ENCODE assay signal across 10 cellular contexts in the genomic region with DNA sequence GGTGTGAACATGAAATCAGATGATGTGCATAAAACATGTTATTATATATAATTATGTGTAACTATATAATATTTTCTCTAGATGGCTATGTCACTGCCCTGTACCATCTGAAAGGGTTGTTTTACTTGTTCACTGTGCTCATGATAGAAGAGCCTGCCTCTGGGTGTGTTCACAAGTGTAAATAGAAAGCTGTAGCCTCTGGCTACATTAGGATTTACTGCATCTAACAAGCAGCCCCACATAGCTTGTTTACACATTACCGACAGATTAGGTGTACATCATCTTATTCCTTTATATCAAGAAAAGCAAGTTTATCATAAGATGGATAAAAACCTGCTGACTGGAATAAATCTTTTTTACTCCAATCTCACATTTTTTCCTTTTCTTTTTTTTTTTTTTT. TPM values are rescaled to one million over a fixed set of nuclear protein-coding genes. Genes with fewer than 3 reads are reported as not detected.
DNase-seq lines count a peak whose midpoint lies in the region; ATAC-seq and TF ChIP-seq lines count a peak whose summit lies in the region.
"Had no signal": no experiment of that assay in that cellular context is flagged by ENCODE, and none has a peak within 500 bp of the region (broad histone marks: within the 10 kb centered on the region; RNA-seq: fewer than 3 reads in every experiment).

No MANE protein-coding gene starts in this region.

- H3K4me1 Mint-ChIP-seq in Calu3 (ENCODE audit: low read depth, unreplicated experiment): peaks cover 34% of the 10 kb centered on the region
- H3K4me1 Mint-ChIP-seq in glutamatergic neuron (ENCODE audit: low read depth, unreplicated experiment): peaks cover 26% of the 10 kb centered on the region
- H3K4me1 Mint-ChIP-seq in stimulated activated effector memory CD8-positive, alpha-beta T cell treated with anti-CD3 and anti-CD28 coated beads, Interleukin-12 subunit alpha, Interleukin-12 subunit beta, amount 100 ng/mL, for 72 hours: peaks cover 30% of the 10 kb centered on the region
- peaks cover 12% of the 10 kb centered on the region for H3K4me1 Mint-ChIP-seq in Caco-2 (ENCODE audit: low read depth, unreplicated experiment)

- H3K27me3 ChIP-seq in Caco-2 (replicated peaks; ENCODE audit: control insufficient read depth, insufficient read depth, low read length): no peaks in the 10 kb centered on the region

- H3K27me3 Mint-ChIP-seq in Calu3 (ENCODE audit: unreplicated experiment) (no peaks in the 10 kb centered on the region), glutamatergic neuron (ENCODE audit: unreplicated experiment) (peaks cover 4% of the 10 kb centered on the region), Caco-2 (ENCODE audit: insufficient read depth, unreplicated experiment) (no peaks in the 10 kb centered on the region)

- no peaks in the 10 kb centered on the region for H3K36me3 ChIP-seq in Caco-2 (ENCODE audit: control insufficient read depth, insufficient read depth, low read length)
- H3K36me3 ChIP-seq: HAP-1 had no signal

- no peak for TF ChIP-seq CTCF in Calu3 (IDR thresholded peaks at IDR 0.05; ENCODE audit: unreplicated experiment)
- TF ChIP-seq CTCF in glutamatergic neuron (IDR thresholded peaks at IDR 0.05; ENCODE audit: partially characterized antibody, unreplicated experiment): no peak
- TF ChIP-seq CTCF in Caco-2 (IDR thresholded peaks at IDR 0.05; ENCODE audit: insufficient read depth in 1 of 2, low read depth in 1 of 2, low read length in 1 of 2, severe bottlenecking in 1 of 2, unreplicated experiment in 1 of 2): no peak

- intact Hi-C loops in Calu3 (cut with micrococcal nuclease; ENCODE audit: unreplicated experiment): no loop called here
- intact Hi-C loops in Caco-2 (cut with micrococcal nuclease; ENCODE audit: unreplicated experiment): no loop called here

- peak overlapping the region; percentile 72 for H3K4me3 Mint-ChIP-seq in Calu3 (ENCODE audit: low read depth, unreplicated experiment)
- H3K4me3 Mint-ChIP-seq in glutamatergic neuron (ENCODE audit: unreplicated experiment): no peak overlapping the region
- peak overlapping the region; percentile 83 for H3K4me3 Mint-ChIP-seq in stimulated activated effector memory CD8-positive, alpha-beta T cell treated with anti-CD3 and anti-CD28 coated beads, Interleukin-12 subunit alpha, Interleukin-12 subunit beta, amount 100 ng/mL, for 72 hours
- no peak overlapping the region for H3K4me3 Mint-ChIP-seq in Caco-2 (ENCODE audit: unreplicated experiment)

- ATAC-seq in stimulated activated effector memory CD8-positive, alpha-beta T cell treated with anti-CD3 and anti-CD28 coated beads, Interleukin-12 subunit alpha, Interleukin-12 subunit beta, amount 100 ng/mL, for 72 hours: no peak

- H3K4me1 ChIP-seq in Caco-2: peaks cover 31% of the 10 kb centered on the region

- H3K9me3 Mint-ChIP-seq in Calu3 (ENCODE audit: low read depth, unreplicated experiment): no peaks in the 10 kb centered on the region
- peaks cover 7% of the 10 kb centered on the region for H3K9me3 Mint-ChIP-seq in glutamatergic neuron (ENCODE audit: unreplicated experiment)
- H3K9me3 Mint-ChIP-seq in stimulated activated effector memory CD8-positive, alpha-beta T cell treated with anti-CD3 and anti-CD28 coated beads, Interleukin-12 subunit alpha, Interleukin-12 subunit beta, amount 100 ng/mL, for 72 hours: no peaks in the 10 kb centered on the region
- no peaks in the 10 kb centered on the region for H3K9me3 Mint-ChIP-seq in Caco-2 (ENCODE audit: unreplicated experiment)

- CTCF ChIA-PET in Calu3 (lab: Charles Lee): interaction anchor here (1.4 to 2.6 kb wide), 3 partner anchors 29 to 46 kb away, joined by 3 to 15 read pairs (median 7); partner anchors contain the start of gene CHD9
- CTCF ChIA-PET in Caco-2 (lab: Charles Lee): interaction anchor here (0.5 to 2.4 kb wide), 4 partner anchors 11 to 78 kb away, joined by 3 to 13 read pairs (median 4); partner anchors contain the start of gene CHD9

- peaks cover 13% of the 10 kb centered on the region for H3K36me3 Mint-ChIP-seq in Calu3 (ENCODE audit: insufficient read depth, unreplicated experiment)
- H3K36me3 Mint-ChIP-seq in glutamatergic neuron (ENCODE audit: unreplicated experiment): no peaks in the 10 kb centered on the region
- H3K36me3 Mint-ChIP-seq in stimulated activated effector memory CD8-positive, alpha-beta T cell treated with anti-CD3 and anti-CD28 coated beads, Interleukin-12 subunit alpha, Interleukin-12 subunit beta, amount 100 ng/mL, for 72 hours: no peaks in the 10 kb centered on the region
- no peaks in the 10 kb centered on the region for H3K36me3 Mint-ChIP-seq in Caco-2 (ENCODE audit: insufficient read depth, unreplicated experiment)

- no peak for DNase-seq in Calu3
- DNase-seq in NCI-H69 (lab: John Stamatoyannopoulos, UW): peak; percentile 73
- no peak for DNase-seq in glutamatergic neuron
- DNase-seq in stimulated activated effector memory CD8-positive, alpha-beta T cell treated with anti-CD3 and anti-CD28 coated beads, Interleukin-12 subunit alpha, Interleukin-12 subunit beta, amount 100 ng/mL, for 72 hours (ENCODE audit: low spot score in 2 of 2): no peak
- DNase-seq in Caco-2: no peak
- no peak for DNase-seq in kidney tubule cell (ENCODE audit: low spot score)
- no peak for DNase-seq in DMS 273 treated with DMSO at 0.1 percent for 48 hours (lab: John Stamatoyannopoulos, UW)
- DNase-seq: activated effector memory CD4-positive, alpha-beta T cell treated with anti-CD3 and anti-CD28 coated beads, Interleukin-2, amount 50 U/mL, for 16 hours; dermis blood vessel endothelial cell had no signal

- no TSS peak for BruUV-seq in Calu3 (replicated peaks; lab: Mats Ljungman, UMichigan)
- BruUV-seq in Caco-2 (replicated peaks; lab: Mats Ljungman, UMichigan): no TSS peak

- H3K27ac Mint-ChIP-seq in Calu3 (ENCODE audit: unreplicated experiment): peak overlapping the region; percentile 5
- H3K27ac Mint-ChIP-seq in glutamatergic neuron (ENCODE audit: unreplicated experiment): peak overlapping the region; percentile 98
- no peak overlapping the region for H3K27ac Mint-ChIP-seq in stimulated activated effector memory CD8-positive, alpha-beta T cell treated with anti-CD3 and anti-CD28 coated beads, Interleukin-12 subunit alpha, Interleukin-12 subunit beta, amount 100 ng/mL, for 72 hours
- H3K27ac Mint-ChIP-seq in Caco-2 (ENCODE audit: unreplicated experiment): no peak overlapping the region

- no peaks in the 10 kb centered on the region for H3K9me3 ChIP-seq in Caco-2
- H3K9me3 ChIP-seq: HAP-1 had no signal

- POLR2A ChIA-PET in Caco-2 (lab: Charles Lee): no interaction called here

- no peak overlapping the region for H3K4me3 ChIP-seq in Caco-2 (ENCODE audit: low read depth, low read length)
- H3K4me3 ChIP-seq: HAP-1 had no signal

RNA-seq across cellular contexts. Expression of gene CHD9, which starts 46.1 kb away (rescaled TPM):
- total RNA-seq in Calu3 (2022): 61.8 and 69.5 TPM in 2 replicates
- total RNA-seq in glutamatergic neuron (ENCODE audit: unreplicated experiment): 120 TPM
- total RNA-seq in Caco-2 (2022): 29.1 and 32.0 TPM in 2 replicates

RNA-seq across cellular contexts. Expression of gene CHD9NB, which starts 48.2 kb away (rescaled TPM):
- total RNA-seq in Calu3 (2022) (5.9 and 6.4 TPM in 2 replicates), glutamatergic neuron (ENCODE audit: unreplicated experiment) (1.8 TPM), Caco-2 (2022) (not detected in 2 replicates)

Comparison
In these comparisons a context has a peak if more than half of its experiments do, and no peak if none do; other contexts are left out.
1. H3K27ac Mint-ChIP-seq: peak in Calu3 (single experiment) and glutamatergic neuron (single experiment); none in stimulated activated effector memory CD8-positive, alpha-beta T cell treated with anti-CD3 and anti-CD28 coated beads, Interleukin-12 subunit alpha, Interleukin-12 subunit beta, amount 100 ng/mL, for 72 hours (single experiment) and Caco-2 (single experiment).
2. H3K4me3 Mint-ChIP-seq: peak in Calu3 (single experiment) and stimulated activated effector memory CD8-positive, alpha-beta T cell treated with anti-CD3 and anti-CD28 coated beads, Interleukin-12 subunit alpha, Interleukin-12 subunit beta, amount 100 ng/mL, for 72 hours (single experiment); none in glutamatergic neuron (single experiment) and Caco-2 (single experiment).